In genomic region chr1:155241851-155242264, GRCh38 we compare ENCODE assay signal across 8 cellular contexts. TPM values are rescaled to one million over a fixed set of nuclear protein-coding genes. Genes with fewer than 3 reads are reported as not detected.
DNase-seq lines count a peak whose midpoint lies in the region; ATAC-seq and TF ChIP-seq lines count a peak whose summit lies in the region.

No MANE protein-coding gene starts in this region.

- peaks cover 17% of the 10 kb centered on the region for H3K36me3 Mint-ChIP-seq in Caco-2 (ENCODE audit: insufficient read depth, unreplicated experiment)
- peaks cover 49% of the 10 kb centered on the region for H3K36me3 Mint-ChIP-seq in activated T-helper 17 cell treated with anti-CD3 and anti-CD28 coated beads, Interleukin-2, amount 50 U/mL, for 72 hours (ENCODE audit: low read depth)
- H3K36me3 Mint-ChIP-seq in naive thymus-derived CD8-positive, alpha-beta T cell, result peaks cover 0 to 28% (median 3%) of the 10 kb centered on the region in 3 donors

- peak overlapping the region; percentile 74 for H3K27ac Mint-ChIP-seq in Caco-2 (ENCODE audit: unreplicated experiment)
- H3K27ac Mint-ChIP-seq in activated T-helper 17 cell treated with anti-CD3 and anti-CD28 coated beads, Interleukin-2, amount 50 U/mL, for 72 hours, result peak overlapping the region; percentile 94
- H3K27ac Mint-ChIP-seq in naive thymus-derived CD8-positive, alpha-beta T cell, result peak overlapping the region in 9 of 10 donors; percentile 63 to 98 (median 92)

- peak; percentile 10 for ATAC-seq in activated T-helper 17 cell treated with anti-CD3 and anti-CD28 coated beads, Interleukin-2, amount 50 U/mL, for 72 hours (replicated peaks)
- no peak for ATAC-seq in naive thymus-derived CD8-positive, alpha-beta T cell
- no peak for ATAC-seq in GM18868 (IDR thresholded peaks at IDR 0.05; ENCODE audit: unreplicated experiment)
- no peak for ATAC-seq in HG02885 (IDR thresholded peaks at IDR 0.05; ENCODE audit: poor library complexity, unreplicated experiment)

- DNase-seq in Caco-2 (no peak), NB4 (ENCODE audit: low read depth) (peak; percentile 83), amniotic stem cell (lab: John Stamatoyannopoulos, UW) (no peak), NCI-H1105 treated with DMSO at 0.1 percent for 48 hours (lab: John Stamatoyannopoulos, UW) (no peak)
- no peak for DNase-seq in naive thymus-derived CD8-positive, alpha-beta T cell

- H3K9me3 ChIP-seq in Caco-2, result no peaks in the 10 kb centered on the region

- BruUV-seq in Caco-2 (replicated peaks; lab: Mats Ljungman, UMichigan), result no TSS peak

- peaks cover 24% of the 10 kb centered on the region for H3K4me1 Mint-ChIP-seq in Caco-2 (ENCODE audit: low read depth, unreplicated experiment)
- peaks cover 22% of the 10 kb centered on the region for H3K4me1 Mint-ChIP-seq in activated T-helper 17 cell treated with anti-CD3 and anti-CD28 coated beads, Interleukin-2, amount 50 U/mL, for 72 hours
- peaks cover 16 to 57% (median 46%) of the 10 kb centered on the region in 4 donors for H3K4me1 Mint-ChIP-seq in naive thymus-derived CD8-positive, alpha-beta T cell

- intact Hi-C loops in Caco-2 (cut with micrococcal nuclease; ENCODE audit: unreplicated experiment), result loop anchor here (5.0 kb wide), 1 partner anchor 50 kb away; no protein-coding TSS in a partner anchor

- H3K27me3 ChIP-seq in Caco-2 (replicated peaks; ENCODE audit: control insufficient read depth, insufficient read depth, low read length), result no peaks in the 10 kb centered on the region

- POLR2A ChIA-PET in Caco-2 (lab: Charles Lee), result no interaction called here
- POLR2A ChIA-PET in naive thymus-derived CD8-positive, alpha-beta T cell (lab: Charles Lee), result interaction anchor here (0.7 to 1.8 kb wide), 11 partner anchors 9 to 348 kb away, joined by 3 to 10 read pairs (median 3); partner anchors contain the start of genes CLK2, MTX1 and SCAMP3

- TF ChIP-seq POLR2A in NB4 (IDR thresholded peaks at IDR 0.05; ENCODE audit: extremely low read depth, insufficient read length), result no peak

- H3K36me3 ChIP-seq in Caco-2 (ENCODE audit: control insufficient read depth, insufficient read depth, low read length), result no peaks in the 10 kb centered on the region

- CTCF ChIA-PET in Caco-2 (lab: Charles Lee), result interaction anchor here (0.6 to 1.3 kb wide), 2 partner anchors 35 to 75 kb away, joined by 3 to 6 read pairs; no protein-coding TSS in a partner anchor

- H3K4me3 ChIP-seq in Caco-2 (ENCODE audit: low read depth, low read length), result no peak overlapping the region
- peak overlapping the region; percentile 18 for H3K4me3 ChIP-seq in NB4 (ENCODE audit: low read depth, low read length)

- TF ChIP-seq CTCF in Caco-2 (IDR thresholded peaks at IDR 0.05; ENCODE audit: insufficient read depth in 1 of 2, low read depth in 1 of 2, low read length in 1 of 2, severe bottlenecking in 1 of 2, unreplicated experiment in 1 of 2) (no peak), NB4 (IDR thresholded peaks at IDR 0.05; ENCODE audit: low read depth, low read length) (no peak)

- H3K27me3 Mint-ChIP-seq in Caco-2 (ENCODE audit: insufficient read depth, unreplicated experiment), result peaks cover 3% of the 10 kb centered on the region
- H3K27me3 Mint-ChIP-seq in activated T-helper 17 cell treated with anti-CD3 and anti-CD28 coated beads, Interleukin-2, amount 50 U/mL, for 72 hours, result no peaks in the 10 kb centered on the region
- H3K27me3 Mint-ChIP-seq in naive thymus-derived CD8-positive, alpha-beta T cell, result peaks cover 0 to 5% (median 2%) of the 10 kb centered on the region in 5 donors

- no peaks in the 10 kb centered on the region for H3K9me3 Mint-ChIP-seq in Caco-2 (ENCODE audit: unreplicated experiment)
- no peaks in the 10 kb centered on the region for H3K9me3 Mint-ChIP-seq in activated T-helper 17 cell treated with anti-CD3 and anti-CD28 coated beads, Interleukin-2, amount 50 U/mL, for 72 hours
- H3K9me3 Mint-ChIP-seq in naive thymus-derived CD8-positive, alpha-beta T cell, result peaks cover 0 to 5% (median 2%) of the 10 kb centered on the region in 9 donors

- H3K4me3 Mint-ChIP-seq in Caco-2 (ENCODE audit: unreplicated experiment), result peak overlapping the region; percentile 71
- peak overlapping the region; percentile 75 for H3K4me3 Mint-ChIP-seq in activated T-helper 17 cell treated with anti-CD3 and anti-CD28 coated beads, Interleukin-2, amount 50 U/mL, for 72 hours
- peak overlapping the region in 8 of 10 donors; percentile 84 to 94 (median 89) for H3K4me3 Mint-ChIP-seq in naive thymus-derived CD8-positive, alpha-beta T cell

- peaks cover 6% of the 10 kb centered on the region; the same call in 1 of the 2 replicates for H3K4me1 ChIP-seq in Caco-2

RNA-seq across cellular contexts. Expression of gene ENTREP3, which starts 13.4 kb away (rescaled TPM):
- 33.1 and 36.6 TPM in 2 replicates for total RNA-seq in Caco-2 (2022)
- total RNA-seq in activated T-helper 17 cell treated with anti-CD3 and anti-CD28 coated beads, Interleukin-2, amount 50 U/mL, for 72 hours, result 10 to 100 TPM; 20.7 to 32.1 TPM
- total RNA-seq in naive thymus-derived CD8-positive, alpha-beta T cell, result 10 to 100 TPM; 10.7 to 13.5 TPM
- 1 to 10 TPM; 1.8 to 2.5 (median 2.3) TPM for polyA plus RNA-seq in naive thymus-derived CD8-positive, alpha-beta T cell

RNA-seq across cellular contexts. Expression of gene SCAMP3, which starts 20.3 kb away (rescaled TPM):
- 53.4 and 55.9 TPM in 2 replicates for total RNA-seq in Caco-2 (2022)
- 100 to 1,000 TPM in 1 of 2 donors, 10 to 100 TPM in 1; 84.0 to 123 TPM for total RNA-seq in activated T-helper 17 cell treated with anti-CD3 and anti-CD28 coated beads, Interleukin-2, amount 50 U/mL, for 72 hours
- total RNA-seq in naive thymus-derived CD8-positive, alpha-beta T cell, result 100 to 1,000 TPM in 1 of 2 experiments, 10 to 100 TPM in 1; 93.3 to 105 TPM
- polyA plus RNA-seq in naive thymus-derived CD8-positive, alpha-beta T cell, result 100 to 1,000 TPM; 124 to 189 (median 138) TPM

RNA-seq across cellular contexts. Expression of gene CLK2, which starts 31.4 kb away (rescaled TPM):
- total RNA-seq in Caco-2 (2022), result 56.8 and 57.5 TPM in 2 replicates
- 100 to 1,000 TPM in 1 of 2 donors, 10 to 100 TPM in 1; 87.7 to 131 TPM for total RNA-seq in activated T-helper 17 cell treated with anti-CD3 and anti-CD28 coated beads, Interleukin-2, amount 50 U/mL, for 72 hours
- total RNA-seq in naive thymus-derived CD8-positive, alpha-beta T cell, result 100 to 1,000 TPM; 115 to 134 TPM
- 10 to 100 TPM; 11.3 to 22.6 (median 12.9) TPM for polyA plus RNA-seq in naive thymus-derived CD8-positive, alpha-beta T cell

RNA-seq across cellular contexts. Expression of gene MTX1, which starts 33.4 kb away (rescaled TPM):
- total RNA-seq in Caco-2 (2022), result 64.9 and 65.3 TPM in 2 replicates
- total RNA-seq in activated T-helper 17 cell treated with anti-CD3 and anti-CD28 coated beads, Interleukin-2, amount 50 U/mL, for 72 hours, result 10 to 100 TPM; 31.3 to 59.9 TPM
- total RNA-seq in naive thymus-derived CD8-positive, alpha-beta T cell, result 10 to 100 TPM; 26.9 to 27.1 TPM
- 10 to 100 TPM; 45.8 to 50.7 (median 48.5) TPM for polyA plus RNA-seq in naive thymus-derived CD8-positive, alpha-beta T cell

RNA-seq across cellular contexts. Expression of gene THBS3, which starts 34.2 kb away (rescaled TPM):
- 6.2 and 7.4 TPM in 2 replicates for total RNA-seq in Caco-2 (2022)
- 10 to 100 TPM; 11.8 to 26.8 TPM for total RNA-seq in activated T-helper 17 cell treated with anti-CD3 and anti-CD28 coated beads, Interleukin-2, amount 50 U/mL, for 72 hours
- 10 to 100 TPM; 36.8 to 37.9 TPM for total RNA-seq in naive thymus-derived CD8-positive, alpha-beta T cell
- 1 to 10 TPM; 1.2 to 3.8 (median 3.0) TPM for polyA plus RNA-seq in naive thymus-derived CD8-positive, alpha-beta T cell
